ENCODE assay signal across 8 cellular contexts in genomic region chr19:18571564-18572344, GRCh38. TPM values are rescaled to one million over a fixed set of nuclear protein-coding genes. Genes with fewer than 3 reads are reported as not detected.
A peak's percentile ranks its signal among the peaks of the same experiment; 100 is the strongest.
DNase-seq lines count a peak whose midpoint lies in the region; TF ChIP-seq lines count a peak whose summit lies in the region.

Gene UBA52, plus strand, starts transcription at chr19:18571857. Its CDS starts 1,444 bp downstream, at chr19:18573301.

- DNase-seq in GM03348 (ENCODE audit: low spot score) (peak; percentile 96), HEK293T (ENCODE audit: extremely low spot score) (peak; percentile 95), NAMALWA (ENCODE audit: low spot score) (peak; percentile 99), SK-N-DZ (ENCODE audit: low spot score) (peak; percentile 94), foreskin melanocyte (peak; percentile 93), non-pigmented ciliary epithelial cell (ENCODE audit: low read depth) (peak; percentile 81), superior temporal gyrus (ENCODE audit: extremely low spot score) (peak; percentile 97)
- peak; percentile 99 for DNase-seq in activated naive CD4-positive, alpha-beta T cell treated with anti-CD3 and anti-CD28 coated beads for 36 hours

- peaks cover 65% of the 10 kb centered on the region for H3K36me3 Mint-ChIP-seq in activated naive CD4-positive, alpha-beta T cell treated with anti-CD3 and anti-CD28 coated beads for 36 hours (ENCODE audit: low read depth)

- POLR2A ChIA-PET in HEK293T (lab: Yijun Ruan, JAX), result interaction anchor here (0.7 to 2.7 kb wide), 14 partner anchors 9 to 83 kb away, joined by 3 to 43 read pairs (median 4); partner anchors contain the start of genes ELL, KXD1 and REX1BD

- H3K4me3 Mint-ChIP-seq in activated naive CD4-positive, alpha-beta T cell treated with anti-CD3 and anti-CD28 coated beads for 36 hours, result peak within 1 kb of the TSS; percentile 90

- H3K9me3 Mint-ChIP-seq in activated naive CD4-positive, alpha-beta T cell treated with anti-CD3 and anti-CD28 coated beads for 36 hours, result no peaks in the 10 kb centered on the region

- CTCF ChIA-PET in HEK293T (lab: Yijun Ruan, JAX), result interaction anchor here (0.9 to 2.6 kb wide), 2 partner anchors 17 to 105 kb away, joined by 3 to 16 read pairs; partner anchors contain the start of gene REX1BD
- CTCF ChIA-PET in activated naive CD4-positive, alpha-beta T cell treated with anti-CD3 and anti-CD28 coated beads for 36 hours (lab: Charles Lee), result interaction anchor here (0.6 to 4.4 kb wide), 6 partner anchors 14 to 497 kb away, joined by 3 to 39 read pairs (median 3); partner anchors contain the start of genes ELL, REX1BD and SSBP4

- H3K27me3 Mint-ChIP-seq in activated naive CD4-positive, alpha-beta T cell treated with anti-CD3 and anti-CD28 coated beads for 36 hours (ENCODE audit: low read depth), result no peaks in the 10 kb centered on the region

- H3K27ac Mint-ChIP-seq in activated naive CD4-positive, alpha-beta T cell treated with anti-CD3 and anti-CD28 coated beads for 36 hours, result peak within 1 kb of the TSS; percentile 93

- intact Hi-C loops in activated naive CD4-positive, alpha-beta T cell treated with anti-CD3 and anti-CD28 coated beads for 36 hours (cut with micrococcal nuclease), result loop anchor here (1.0 to 5.0 kb wide), 9 partner anchors 14 to 886 kb away; partner anchors contain the start of genes COPE, DDX49, ELL and KXD1

- H3K4me1 Mint-ChIP-seq in activated naive CD4-positive, alpha-beta T cell treated with anti-CD3 and anti-CD28 coated beads for 36 hours (ENCODE audit: low read depth), result peaks cover 30% of the 10 kb centered on the region

TF ChIP-seq in HEK293T, 16 proteins besides CTCF, POLR2A, EP300 and RAD21:
- TF ChIP-seq CTBP1 (IDR thresholded peaks at IDR 0.05; ENCODE audit: borderline replicate concordance) (no peak), ELF4 (IDR thresholded peaks at IDR 0.05) (peak; percentile 97)

RNA-seq across cellular contexts. Expression of gene UBA52, which starts in this region (rescaled TPM):
- 826 and 902 TPM in 2 replicates for polyA plus RNA-seq in SK-N-DZ (2014; cell fraction: cytosol; rRNA removed)
- polyA plus RNA-seq in SK-N-DZ (2014; cell fraction: nucleus; rRNA removed), result 558 and 639 TPM in 2 replicates
- total RNA-seq in activated naive CD4-positive, alpha-beta T cell treated with anti-CD3 and anti-CD28 coated beads for 36 hours, result 1,000 to 10,000 TPM; 1,997 to 2,122 TPM

Comparison
In these comparisons a context has a peak if more than half of its experiments do, and no peak if none do; other contexts are left out.
1. Peak in every context shown above with its lines: DNase-seq.